8 cellular contexts compared by ENCODE assay signal in the genomic region with DNA sequence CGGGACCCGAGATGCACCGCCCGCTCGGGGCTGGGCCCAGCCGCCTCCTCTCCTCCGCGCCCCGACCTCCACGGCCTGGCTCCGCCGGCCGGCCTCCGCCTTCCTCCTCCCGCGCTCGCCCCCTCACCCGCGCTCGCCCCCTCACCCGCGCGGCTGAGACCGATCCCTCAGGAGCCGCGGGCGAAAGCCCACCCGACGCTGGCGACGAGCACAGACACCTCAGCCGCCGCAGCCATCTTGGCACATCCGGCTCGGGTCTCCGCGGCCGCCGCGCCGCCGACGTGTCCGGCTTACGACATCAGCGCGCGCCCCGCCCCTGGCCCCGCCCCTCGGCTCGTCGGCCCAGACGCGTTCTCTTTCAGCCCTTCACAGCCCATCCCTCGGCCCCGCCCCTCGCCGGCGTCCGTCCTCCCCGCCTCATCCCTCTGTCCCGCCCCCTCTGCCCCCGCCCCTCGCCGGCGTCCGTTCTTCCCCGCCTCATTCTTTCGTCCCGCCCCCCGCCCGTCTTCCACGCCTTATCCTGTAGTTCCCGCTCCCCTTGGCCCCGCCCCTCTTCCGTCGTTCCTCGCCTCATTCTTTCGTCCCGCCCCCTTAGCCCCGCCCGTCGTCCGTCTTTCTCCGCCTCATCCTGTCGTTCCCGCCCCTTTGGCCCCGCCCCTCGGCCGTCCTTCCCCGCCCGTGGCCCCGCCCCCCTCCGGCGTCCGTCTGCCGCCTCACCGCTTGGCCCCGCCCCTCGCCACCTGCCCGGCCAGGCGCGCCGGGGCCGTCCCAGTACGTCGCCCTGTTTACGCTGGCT. TPM values are rescaled to one million over a fixed set of nuclear protein-coding genes. Genes with fewer than 3 reads are reported as not detected.
A peak's percentile ranks its signal among the peaks of the same experiment; 100 is the strongest.
DNase-seq lines count a peak whose midpoint lies in the region; ATAC-seq and TF ChIP-seq lines count a peak whose summit lies in the region.

A gene with protein sequence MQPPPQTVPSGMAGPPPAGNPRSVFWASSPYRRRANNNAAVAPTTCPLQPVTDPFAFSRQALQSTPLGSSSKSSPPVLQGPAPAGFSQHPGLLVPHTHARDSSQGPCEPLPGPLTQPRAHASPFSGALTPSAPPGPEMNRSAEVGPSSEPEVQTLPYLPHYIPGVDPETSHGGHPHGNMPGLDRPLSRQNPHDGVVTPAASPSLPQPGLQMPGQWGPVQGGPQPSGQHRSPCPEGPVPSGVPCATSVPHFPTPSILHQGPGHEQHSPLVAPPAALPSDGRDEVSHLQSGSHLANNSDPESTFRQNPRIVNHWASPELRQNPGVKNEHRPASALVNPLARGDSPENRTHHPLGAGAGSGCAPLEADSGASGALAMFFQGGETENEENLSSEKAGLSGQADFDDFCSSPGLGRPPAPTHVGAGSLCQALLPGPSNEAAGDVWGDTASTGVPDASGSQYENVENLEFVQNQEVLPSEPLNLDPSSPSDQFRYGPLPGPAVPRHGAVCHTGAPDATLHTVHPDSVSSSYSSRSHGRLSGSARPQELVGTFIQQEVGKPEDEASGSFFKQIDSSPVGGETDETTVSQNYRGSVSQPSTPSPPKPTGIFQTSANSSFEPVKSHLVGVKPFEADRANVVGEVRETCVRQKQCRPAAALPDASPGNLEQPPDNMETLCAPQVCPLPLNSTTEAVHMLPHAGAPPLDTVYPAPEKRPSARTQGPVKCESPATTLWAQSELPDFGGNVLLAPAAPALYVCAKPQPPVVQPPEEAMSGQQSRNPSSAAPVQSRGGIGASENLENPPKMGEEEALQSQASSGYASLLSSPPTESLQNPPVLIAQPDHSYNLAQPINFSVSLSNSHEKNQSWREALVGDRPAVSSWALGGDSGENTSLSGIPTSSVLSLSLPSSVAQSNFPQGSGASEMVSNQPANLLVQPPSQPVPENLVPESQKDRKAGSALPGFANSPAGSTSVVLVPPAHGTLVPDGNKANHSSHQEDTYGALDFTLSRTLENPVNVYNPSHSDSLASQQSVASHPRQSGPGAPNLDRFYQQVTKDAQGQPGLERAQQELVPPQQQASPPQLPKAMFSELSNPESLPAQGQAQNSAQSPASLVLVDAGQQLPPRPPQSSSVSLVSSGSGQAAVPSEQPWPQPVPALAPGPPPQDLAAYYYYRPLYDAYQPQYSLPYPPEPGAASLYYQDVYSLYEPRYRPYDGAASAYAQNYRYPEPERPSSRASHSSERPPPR (N-terminal part only) (minus strand): TSS at position 248 of the 796 bp plus-strand sequence. CDS start 5,425 bp downstream, outside the sequence.

- peak within 1 kb of the TSS; percentile 100 for H3K27ac ChIP-seq in caudate nucleus (ENCODE audit: low read depth, low read length)
- peak within 1 kb of the TSS; percentile 96 to 100 (median 99) for H3K27ac ChIP-seq in spleen

- no peak for TF ChIP-seq CTCF in AG09309 (IDR thresholded peaks at IDR 0.05; ENCODE audit: control insufficient read depth, insufficient read depth, low read depth, low read length, missing control alignments)
- TF ChIP-seq CTCF in spleen (IDR thresholded peaks at IDR 0.05 in 8 of 11, conservative IDR thresholded peaks at IDR 0.05 in 3 of 11) = peak in 3 of 11 experiments; percentile 14 to 29 (median 16)

- no peaks in the 10 kb centered on the region for H3K27me3 ChIP-seq in spleen (replicated peaks in 1 of 7)

- peak in 2 of 3 donors; percentile 38 to 44 for TF ChIP-seq POLR2A in spleen (IDR thresholded peaks at IDR 0.05)

- intact Hi-C loops in spleen (cut with DNase I; ENCODE audit: low total_unique reads) = loop anchor here (10.0 kb wide), 1 partner anchor 52 kb away; no protein-coding TSS in a partner anchor

- 1% methylated on average over 43 to 109 of the region's 109 CpGs for WGBS in spleen, 5 donors

- peak; percentile 91 for DNase-seq in AG09309 (ENCODE audit: low read depth)
- peak; percentile 97 for DNase-seq in NCI-H345 treated with DMSO at 0.1 percent for 48 hours (lab: John Stamatoyannopoulos, UW; ENCODE audit: unreplicated experiment)
- DNase-seq in activated CD4-positive, CD25-positive, alpha-beta regulatory T cell (lab: John Stamatoyannopoulos, UW) = peak; percentile 100
- peak; percentile 63 to 100 (median 100) for DNase-seq in caudate nucleus (lab: John Stamatoyannopoulos, UW)
- DNase-seq in inferior parietal cortex (ENCODE audit: extremely low spot score) = peak; percentile 90
- DNase-seq in spleen = peak; percentile 100

- peaks cover 0 to 28% (median 7%) of the 10 kb centered on the region in 6 donors for H3K36me3 ChIP-seq in spleen

- H3K4me1 ChIP-seq in spleen = peaks cover 34 to 88% (median 72%) of the 10 kb centered on the region in 6 donors

- H3K9me3 ChIP-seq in spleen = no peaks in the 10 kb centered on the region

- ATAC-seq in GM19035 (IDR thresholded peaks at IDR 0.05; ENCODE audit: unreplicated experiment) = peak; percentile 53
- ATAC-seq in HG03342 (IDR thresholded peaks at IDR 0.05; ENCODE audit: unreplicated experiment) = peak; percentile 52

- H3K4me3 ChIP-seq in AG09309 (ENCODE audit: control insufficient read depth, low read depth, low read length) (peak within 1 kb of the TSS; percentile 66), spleen (peak within 1 kb of the TSS; percentile 82 to 97 (median 86))

RNA-seq across cellular contexts. Expression of the gene that starts here (rescaled TPM):
- 10 to 100 TPM; 74.6 to 92.1 (median 87.8) TPM for total RNA-seq in spleen
- 10 to 100 TPM; 35.0 to 58.9 (median 52.6) TPM for polyA plus RNA-seq in spleen

Comparison
In these comparisons a context has a peak if more than half of its experiments do, and no peak if none do; other contexts are left out.
1. Peak in every context shown above with its lines: DNase-seq, ATAC-seq, H3K4me3 ChIP-seq and H3K27ac ChIP-seq.